Comparison of ENCODE assay signal across 19 cellular contexts in the genomic region with DNA sequence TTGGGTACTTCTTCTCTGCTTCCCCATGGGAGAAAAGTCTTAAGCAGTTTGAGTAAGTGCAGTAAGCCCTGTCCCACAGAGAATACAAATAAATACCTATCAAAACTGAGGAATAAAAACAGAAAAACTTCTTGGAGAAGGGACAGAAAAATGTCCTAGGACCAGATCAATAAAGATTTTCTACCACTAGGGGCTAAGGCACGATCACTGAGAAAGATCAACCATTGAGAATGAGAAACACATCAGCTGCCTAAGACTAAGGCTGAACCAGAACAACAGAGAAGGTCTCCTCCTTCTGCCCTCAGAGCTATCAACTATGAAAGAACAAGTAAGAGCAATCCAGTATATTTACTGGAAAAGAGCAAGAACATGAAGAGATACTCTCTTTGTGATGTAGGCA.
A peak's percentile ranks its signal among the peaks of the same experiment; 100 is the strongest.
DNase-seq lines count a peak whose midpoint lies in the region; ATAC-seq and TF ChIP-seq lines count a peak whose summit lies in the region.
"Had no signal": no experiment of that assay in that cellular context is flagged by ENCODE, and none has a peak within 500 bp of the region (broad histone marks: within the 10 kb centered on the region; RNA-seq: fewer than 3 reads in every experiment).

No MANE protein-coding gene starts in this region.

- H3K27ac ChIP-seq in H9 (ENCODE audit: insufficient read length, low read depth, low read length) (no peak overlapping the region), neural progenitor cell (no peak overlapping the region)
- H3K27ac ChIP-seq: BLaER1, C4-2B, GM23248 had no signal

- H4K91ac ChIP-seq in H9 (ENCODE audit: insufficient read length, low read depth, low read length), result no peak overlapping the region

- no peaks in the 10 kb centered on the region for H3K4me1 ChIP-seq in H9 (ENCODE audit: insufficient read depth, low read length)
- no peaks in the 10 kb centered on the region for H3K4me1 ChIP-seq in neural progenitor cell
- H3K4me1 ChIP-seq: BLaER1, Caco-2 had no signal

- H3K27me3 ChIP-seq in H9 (ENCODE audit: insufficient read depth, low read length), result no peaks in the 10 kb centered on the region
- no peaks in the 10 kb centered on the region for H3K27me3 ChIP-seq in neural progenitor cell
- H3K27me3 ChIP-seq: BLaER1 had no signal

- H4K8ac ChIP-seq in H9 (replicated peaks; ENCODE audit: insufficient read length, low read depth, low read length), result no peak overlapping the region

- no peak overlapping the region for H4K5ac ChIP-seq in H9 (ENCODE audit: insufficient read length, low read depth, low read length)

- peak; percentile 53 for TF ChIP-seq CTCF in H9 (conservative IDR thresholded peaks at IDR 0.05)
- TF ChIP-seq CTCF in WTC11 (IDR thresholded peaks at IDR 0.05), result no peak
- peak; percentile 22 for TF ChIP-seq CTCF in glutamatergic neuron (IDR thresholded peaks at IDR 0.05; ENCODE audit: partially characterized antibody, unreplicated experiment)
- TF ChIP-seq CTCF in neural progenitor cell (IDR thresholded peaks at IDR 0.05), result peak; percentile 25

- no peaks in the 10 kb centered on the region for H3F3A ChIP-seq in neural progenitor cell (ENCODE audit: low read depth)

- no peaks in the 10 kb centered on the region for H3K79me1 ChIP-seq in H9 (ENCODE audit: insufficient read depth, low read depth, low read length, poor library complexity, severe bottlenecking)

- H3K36me3 Mint-ChIP-seq in H9 (ENCODE audit: insufficient read depth in 1 of 3, low read depth in 3 of 3) (peaks cover 0 to 5% (median 0%) of the 10 kb centered on the region in 3 experiments; a peak in 1 of 7 replicates), WTC11 (peaks cover 4% of the 10 kb centered on the region; the same call in 1 of the 2 replicates), glutamatergic neuron (ENCODE audit: unreplicated experiment) (no peaks in the 10 kb centered on the region), neural progenitor cell (no peaks in the 10 kb centered on the region)
- H3K36me3 Mint-ChIP-seq: CD4-positive, CD25-positive, alpha-beta regulatory T cell; CD8-positive, alpha-beta T cell had no signal

- H3K4me1 Mint-ChIP-seq in H9, result peaks cover 3 to 5% of the 10 kb centered on the region in 2 experiments; a peak in 3 of 4 replicates
- peaks cover 9% of the 10 kb centered on the region for H3K4me1 Mint-ChIP-seq in WTC11
- H3K4me1 Mint-ChIP-seq in glutamatergic neuron (ENCODE audit: low read depth, unreplicated experiment), result no peaks in the 10 kb centered on the region
- H3K4me1 Mint-ChIP-seq in neural progenitor cell, result no peaks in the 10 kb centered on the region
- H3K4me1 Mint-ChIP-seq: B cell; CD4-positive, CD25-positive, alpha-beta regulatory T cell had no signal

- H3K4me3 ChIP-seq in neural progenitor cell, result no peak overlapping the region
- H3K4me3 ChIP-seq: BLaER1, GM23248, HAP-1 had no signal

- H2BK5ac ChIP-seq in H9 (ENCODE audit: insufficient read length, low read length), result no peak overlapping the region

- no peaks in the 10 kb centered on the region for H3K23me2 ChIP-seq in H9 (ENCODE audit: insufficient read length, low read depth, low read length, poor library complexity, severe bottlenecking)

- H3K79me2 ChIP-seq in H9 (ENCODE audit: insufficient read depth, low read length) (no peaks in the 10 kb centered on the region), neural progenitor cell (ENCODE audit: low read depth) (no peaks in the 10 kb centered on the region)

- no peaks in the 10 kb centered on the region for H3K27me3 Mint-ChIP-seq in H9 (ENCODE audit: low read depth)
- no peaks in the 10 kb centered on the region for H3K27me3 Mint-ChIP-seq in WTC11 (ENCODE audit: low read depth)
- H3K27me3 Mint-ChIP-seq in glutamatergic neuron (ENCODE audit: unreplicated experiment), result no peaks in the 10 kb centered on the region
- H3K27me3 Mint-ChIP-seq in neural progenitor cell (ENCODE audit: insufficient read depth, low read depth), result no peaks in the 10 kb centered on the region
- H3K27me3 Mint-ChIP-seq: B cell; CD4-positive, CD25-positive, alpha-beta regulatory T cell had no signal

- no peak overlapping the region for H2BK12ac ChIP-seq in H9 (ENCODE audit: insufficient read length, low read depth, low read length)

- ATAC-seq in WTC11, result peak; percentile 66; the same call in 1 of the 2 replicates
- no peak for ATAC-seq in HG02623 (IDR thresholded peaks at IDR 0.05; ENCODE audit: unreplicated experiment)
- ATAC-seq in HG02884 (IDR thresholded peaks at IDR 0.05; ENCODE audit: unreplicated experiment), result no peak
- ATAC-seq in GM19463 (IDR thresholded peaks at IDR 0.05; ENCODE audit: unreplicated experiment), result no peak
- ATAC-seq in HG03025 (IDR thresholded peaks at IDR 0.05; ENCODE audit: low FRiP score, unreplicated experiment), result no peak
- ATAC-seq: CD8-positive, alpha-beta T cell had no signal

- H3T11ph ChIP-seq in H9 (ENCODE audit: low read length), result no peak overlapping the region

- H3K27ac Mint-ChIP-seq in H9, result no peak overlapping the region
- no peak overlapping the region for H3K27ac Mint-ChIP-seq in WTC11
- no peak overlapping the region for H3K27ac Mint-ChIP-seq in glutamatergic neuron (ENCODE audit: unreplicated experiment)
- no peak overlapping the region for H3K27ac Mint-ChIP-seq in neural progenitor cell
- H3K27ac Mint-ChIP-seq: B cell; CD4-positive, CD25-positive, alpha-beta regulatory T cell; CD8-positive, alpha-beta T cell; HFFc6 had no signal

- no peak overlapping the region for H3K23ac ChIP-seq in H9 (ENCODE audit: insufficient read length, low read depth, low read length)

- no peak overlapping the region for H3K18ac ChIP-seq in H9 (ENCODE audit: insufficient read length, low read depth, low read length)

- H3K4me2 ChIP-seq in H9 (ENCODE audit: insufficient read depth, insufficient read length, low read length) (no peak overlapping the region), neural progenitor cell (no peak overlapping the region)
- H3K4me2 ChIP-seq: BLaER1 had no signal

- H3K56ac ChIP-seq in H9 (ENCODE audit: insufficient read length, low read depth, low read length), result no peak overlapping the region

- H3K9me3 Mint-ChIP-seq in H9 (peaks cover 0 to 2% of the 10 kb centered on the region in 2 experiments; a peak in 1 of 5 replicates), WTC11 (peaks cover 9% of the 10 kb centered on the region), glutamatergic neuron (ENCODE audit: unreplicated experiment) (no peaks in the 10 kb centered on the region), neural progenitor cell (no peaks in the 10 kb centered on the region)

- WGBS in H9 (ENCODE audit: extremely low coverage, insufficient read length, low lambda C conversion rate), result no CpG with 5 or more reads among the region's 1 CpG

- no peak overlapping the region for H3K9ac ChIP-seq in H9 (ENCODE audit: extremely low read depth, insufficient read length, low read length)
- no peak overlapping the region for H3K9ac ChIP-seq in neural progenitor cell
- H3K9ac ChIP-seq: BLaER1, GM23248 had no signal

- H2AFZ ChIP-seq in H9 (ENCODE audit: low read length), result no peak overlapping the region
- H2AFZ ChIP-seq in neural progenitor cell (replicated peaks), result no peak overlapping the region
- H2AFZ ChIP-seq: GM23248 had no signal

- H2BK120ac ChIP-seq in H9 (ENCODE audit: low read depth, low read length, poor library complexity, severe bottlenecking), result no peak overlapping the region

- no peak overlapping the region for H2AK5ac ChIP-seq in H9 (ENCODE audit: insufficient read length, low read length)

- no peak overlapping the region for H2BK20ac ChIP-seq in H9 (ENCODE audit: low read depth, low read length, poor library complexity, severe bottlenecking)

- DNase-seq in H9 (no peak), WTC11 (ENCODE audit: low spot score) (no peak), glutamatergic neuron (no peak), neural progenitor cell (ENCODE audit: low spot score) (no peak)
- DNase-seq: Caco-2; CD4-positive, CD25-positive, alpha-beta regulatory T cell; CD8-positive, alpha-beta T cell; DMS153; DND-41; GM23248; HFFc6 had no signal

- H3K9me3 ChIP-seq in H9 (ENCODE audit: control insufficient read depth, low read depth, low read length) (no peaks in the 10 kb centered on the region), neural progenitor cell (ENCODE audit: low read depth) (no peaks in the 10 kb centered on the region)
- H3K9me3 ChIP-seq: BLaER1, Caco-2, HAP-1 had no signal

- no peak overlapping the region for H3K4me3 Mint-ChIP-seq in H9
- no peak overlapping the region for H3K4me3 Mint-ChIP-seq in WTC11
- no peak overlapping the region for H3K4me3 Mint-ChIP-seq in glutamatergic neuron (ENCODE audit: unreplicated experiment)
- no peak overlapping the region for H3K4me3 Mint-ChIP-seq in neural progenitor cell
- H3K4me3 Mint-ChIP-seq: B cell; CD4-positive, CD25-positive, alpha-beta regulatory T cell; CD8-positive, alpha-beta T cell; HFFc6 had no signal

- no peaks in the 10 kb centered on the region for H3K36me3 ChIP-seq in neural progenitor cell
- H3K36me3 ChIP-seq: BLaER1, HAP-1 had no signal

- H3K14ac ChIP-seq in H9 (ENCODE audit: insufficient read depth, low read length), result no peak overlapping the region

- H2BK15ac ChIP-seq in H9 (ENCODE audit: low read depth, low read length), result no peak overlapping the region

- POLR2A ChIA-PET in WTC11 (lab: Charles Lee), result no interaction called here

- no peaks in the 10 kb centered on the region for H4K20me1 ChIP-seq in H9 (ENCODE audit: control insufficient read depth, insufficient read depth, insufficient read length)
- no peaks in the 10 kb centered on the region for H4K20me1 ChIP-seq in neural progenitor cell (ENCODE audit: low read depth)
- H4K20me1 ChIP-seq: BLaER1 had no signal

- no peak overlapping the region for H3K4ac ChIP-seq in H9 (ENCODE audit: low read depth, low read length)

- CTCF ChIA-PET in WTC11 (lab: Charles Lee), result interaction anchor here (1.1 to 1.4 kb wide), 2 partner anchors 19 to 163 kb away, joined by 3 read pairs; no protein-coding TSS in a partner anchor

TF ChIP-seq in WTC11, 78 proteins besides CTCF, POLR2A, EP300 and RAD21 (continues in another document):
- no peak for TF ChIP-seq FOXP1 (CRISPR knock-in tag; IDR thresholded peaks at IDR 0.05; ENCODE audit: borderline replicate concordance)
- no peak for TF ChIP-seq ZNF121 (CRISPR knock-in tag; IDR thresholded peaks at IDR 0.05)
- TF ChIP-seq ATF3 (CRISPR knock-in tag; conservative IDR thresholded peaks at IDR 0.05), result no peak
- no peak for TF ChIP-seq FOXJ3 (CRISPR knock-in tag; IDR thresholded peaks at IDR 0.05; ENCODE audit: borderline replicate concordance)
- TF ChIP-seq, protein P1, sequence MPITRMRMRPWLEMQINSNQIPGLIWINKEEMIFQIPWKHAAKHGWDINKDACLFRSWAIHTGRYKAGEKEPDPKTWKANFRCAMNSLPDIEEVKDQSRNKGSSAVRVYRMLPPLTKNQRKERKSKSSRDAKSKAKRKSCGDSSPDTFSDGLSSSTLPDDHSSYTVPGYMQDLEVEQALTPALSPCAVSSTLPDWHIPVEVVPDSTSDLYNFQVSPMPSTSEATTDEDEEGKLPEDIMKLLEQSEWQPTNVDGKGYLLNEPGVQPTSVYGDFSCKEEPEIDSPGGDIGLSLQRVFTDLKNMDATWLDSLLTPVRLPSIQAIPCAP (CRISPR knock-in tag; IDR thresholded peaks at IDR 0.05), result no peak
- TF ChIP-seq ELF4 (CRISPR knock-in tag; IDR thresholded peaks at IDR 0.05; ENCODE audit: low read depth), result no peak
